25 cellular contexts compared by ENCODE assay signal in the genomic region with DNA sequence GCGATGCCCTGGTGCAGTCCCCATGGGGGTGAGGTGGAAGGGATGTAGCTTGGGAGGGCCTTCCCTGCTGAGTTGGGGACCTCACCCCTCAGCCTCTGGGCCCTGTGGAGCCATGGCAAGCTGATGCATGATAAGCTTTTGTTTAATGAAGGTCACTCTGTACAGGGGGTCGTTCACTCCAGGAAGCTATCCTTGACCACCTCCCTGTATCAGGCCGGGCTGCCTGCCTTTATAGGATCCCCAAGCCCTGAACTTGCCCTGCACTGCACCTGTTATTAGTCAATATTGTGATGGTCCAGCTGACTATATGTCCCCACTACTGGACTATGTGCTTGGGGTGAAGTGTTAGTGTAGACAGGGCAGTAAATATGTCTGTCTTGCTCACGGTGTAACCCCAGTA. TPM values are rescaled to one million over a fixed set of nuclear protein-coding genes. Genes with fewer than 3 reads are reported as not detected.
"Had no signal": no experiment of that assay in that cellular context is flagged by ENCODE, and none has a peak within 500 bp of the region (broad histone marks: within the 10 kb centered on the region; RNA-seq: fewer than 3 reads in every experiment).

No MANE protein-coding gene starts in this region.

- H3K36me3 ChIP-seq: brain microvascular endothelial cell, cardiac muscle cell had no signal

- H3K27ac ChIP-seq: brain microvascular endothelial cell, cardiac muscle cell, SK-N-MC, VCaP had no signal

- H3K27ac Mint-ChIP-seq: activated CD4-positive, alpha-beta T cell treated with anti-CD3 and anti-CD28 coated beads, Interleukin-2, amount 10 ng/mL, durations not matched to agents 7 days and 5 days; activated CD8-positive, alpha-beta T cell treated with anti-CD3 and anti-CD28 coated beads for 36 hours; activated naive CD4-positive, alpha-beta T cell treated with anti-CD3 and anti-CD28 coated beads for 36 hours; activated naive CD8-positive, alpha-beta T cell; activated T-helper 17 cell treated with anti-CD3 and anti-CD28 coated beads, Interleukin-2, amount 50 U/mL, for 72 hours; IgD-negative memory B cell had no signal

- H3K4me3 ChIP-seq: cardiac muscle cell, SK-N-MC had no signal

- H3K36me3 Mint-ChIP-seq: IgD-negative memory B cell had no signal

- H3K4me3 Mint-ChIP-seq: activated CD4-positive, alpha-beta T cell treated with anti-CD3 and anti-CD28 coated beads, Interleukin-2, amount 10 ng/mL, durations not matched to agents 7 days and 5 days; activated CD8-positive, alpha-beta T cell treated with anti-CD3 and anti-CD28 coated beads for 36 hours; activated naive CD4-positive, alpha-beta T cell treated with anti-CD3 and anti-CD28 coated beads for 36 hours; activated naive CD8-positive, alpha-beta T cell; activated T-helper 17 cell treated with anti-CD3 and anti-CD28 coated beads, Interleukin-2, amount 50 U/mL, for 72 hours; IgD-negative memory B cell had no signal

- H3K9me3 Mint-ChIP-seq: IgD-negative memory B cell had no signal

- H3K27me3 Mint-ChIP-seq: activated CD4-positive, alpha-beta T cell treated with anti-CD3 and anti-CD28 coated beads, Interleukin-2, amount 10 ng/mL, durations not matched to agents 7 days and 5 days; activated T-helper 17 cell treated with anti-CD3 and anti-CD28 coated beads, Interleukin-2, amount 50 U/mL, for 72 hours had no signal

- DNase-seq: activated CD4-positive, alpha-beta T cell treated with anti-CD3 and anti-CD28 coated beads, Interleukin-2, amount 10 ng/mL, durations not matched to agents 7 days and 5 days; activated CD4-positive, CD25-positive, alpha-beta regulatory T cell; activated CD8-positive, alpha-beta T cell treated with anti-CD3 and anti-CD28 coated beads for 36 hours; activated gamma-delta T cell; activated naive CD4-positive, alpha-beta T cell treated with anti-CD3 and anti-CD28 coated beads for 36 hours; activated T-cell treated with anti-CD3 and anti-CD28 coated beads for 4 hours; activated T-cell treated with anti-CD3 and anti-CD28 coated beads, Interleukin-2, amount 50 U/mL, for 48 hours; brain microvascular endothelial cell; KG1; NCI-H1048; NCI-H146; NCI-H187 treated with DMSO at 0.1 percent for 48 hours; NCI-H2081 treated with DMSO at 0.1 percent for 48 hours; NCI-H226; NCI-H526; NCI-H82; SIG-M5; T-helper 1 cell had no signal

RNA-seq across cellular contexts. Expression of a gene that starts 49.7 kb away (rescaled TPM):
- total RNA-seq: activated CD4-positive, alpha-beta T cell treated with anti-CD3 and anti-CD28 coated beads, Interleukin-2, amount 10 ng/mL, durations not matched to agents 7 days and 5 days; activated CD8-positive, alpha-beta T cell treated with anti-CD3 and anti-CD28 coated beads for 36 hours; T-helper 2 cell treated with Interferon-gamma antibody and Interleukin-4, amounts not matched to agents 100 ng/mL and 5 ng/mL, for 36 hours had no signal
- polyA plus RNA-seq: cardiac muscle cell had no signal
